Comparison of ENCODE assay signal across 9 cellular contexts in the genomic region with DNA sequence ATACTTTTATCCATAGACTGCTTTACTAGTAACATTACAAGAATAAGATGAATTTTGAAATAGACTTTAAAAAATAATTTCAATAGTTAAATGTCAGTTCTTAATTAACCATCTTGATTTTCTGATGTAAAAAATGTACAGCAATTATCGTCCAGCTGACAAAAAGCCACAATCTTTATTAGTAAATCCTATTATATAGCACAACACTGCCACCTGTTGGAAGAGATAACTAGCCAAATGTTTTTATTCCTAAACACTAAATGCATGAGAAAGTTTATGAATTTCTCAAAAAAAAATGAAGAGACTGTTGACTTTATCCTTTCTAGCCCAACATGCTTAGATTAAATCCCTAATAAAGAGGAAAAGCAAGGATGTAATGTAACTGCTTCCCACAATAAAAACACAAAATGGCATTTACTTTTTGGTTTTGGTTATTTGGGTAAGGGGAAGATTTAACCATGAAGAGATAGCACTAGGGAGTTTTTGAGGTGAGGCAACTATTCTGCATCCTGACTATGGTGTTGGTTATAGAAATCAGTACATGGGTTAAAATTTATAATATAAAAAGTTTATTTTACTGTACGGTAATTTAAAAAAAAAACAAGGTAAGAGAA. TPM values are rescaled to one million over a fixed set of nuclear protein-coding genes. Genes with fewer than 3 reads are reported as not detected.
A peak's percentile ranks its signal among the peaks of the same experiment; 100 is the strongest.
DNase-seq lines count a peak whose midpoint lies in the region; ATAC-seq and TF ChIP-seq lines count a peak whose summit lies in the region.
"Had no signal": no experiment of that assay in that cellular context is flagged by ENCODE, and none has a peak within 500 bp of the region (broad histone marks: within the 10 kb centered on the region; RNA-seq: fewer than 3 reads in every experiment).

No MANE protein-coding gene starts in this region.

- DNase-seq in heart right ventricle (peak in 1 of 2 donors; percentile 16), Right ventricle myocardium superior (no peak), NCI-H2107 (lab: John Stamatoyannopoulos, UW) (peak; percentile 9), right lobe of liver (no peak), ureter (ENCODE audit: low spot score) (no peak)
- DNase-seq in activated effector memory CD4-positive, alpha-beta T cell treated with Interleukin-2 at 50 U/mL for 16 hours = no peak

- no peaks in the 10 kb centered on the region for H3K27me3 ChIP-seq in heart right ventricle
- H3K27me3 ChIP-seq in right lobe of liver = no peaks in the 10 kb centered on the region

- H3K9me3 ChIP-seq in heart right ventricle = no peaks in the 10 kb centered on the region
- no peaks in the 10 kb centered on the region for H3K9me3 ChIP-seq in right lobe of liver

- peaks cover 42% of the 10 kb centered on the region for H3K36me3 Mint-ChIP-seq in brain

- H3K4me1 ChIP-seq in heart right ventricle = peaks cover 0 to 26% (median 7%) of the 10 kb centered on the region in 9 donors
- peaks cover 0 to 6% (median 0%) of the 10 kb centered on the region in 4 donors for H3K4me1 ChIP-seq in right lobe of liver

- intact Hi-C loops in heart right ventricle (cut with DNase I) (loop anchor here in 7 of 10 donors (1.0 to 10.0 kb wide), 9 partner anchors 114 to 786 kb away; partner anchors contain the start of genes STK17A (in 6 of the 7), MRPL32 (in 1 of the 7) and PSMA2 (in 1 of the 7)), Right ventricle myocardium superior (cut with DNase I) (no loop called here), right lobe of liver (cut with DNase I) (loop anchor here in 1 of 2 donors (10.0 kb wide), 1 partner anchor 136 kb away; the partner anchor contains the start of gene STK17A)

- H3K36me3 ChIP-seq in heart right ventricle (no peaks in the 10 kb centered on the region), right lobe of liver (no peaks in the 10 kb centered on the region)

- H3K4me1 Mint-ChIP-seq in brain = peaks cover 19% of the 10 kb centered on the region

- TF ChIP-seq CTCF in heart right ventricle (IDR thresholded peaks at IDR 0.05) = peak; percentile 48 to 82 (median 75)
- TF ChIP-seq CTCF in brain (conservative IDR thresholded peaks at IDR 0.05) = peak; percentile 78
- TF ChIP-seq CTCF in right lobe of liver (IDR thresholded peaks at IDR 0.05) = peak; percentile 59 to 80 (median 72)

- no peak for ATAC-seq in heart right ventricle
- no peak for ATAC-seq in Right ventricle myocardium superior (ENCODE audit: poor library complexity)
- ATAC-seq in right lobe of liver = peak; percentile 51 to 72 (median 64)
- ATAC-seq in GM21526 (IDR thresholded peaks at IDR 0.05; ENCODE audit: low FRiP score, unreplicated experiment) = no peak
- ATAC-seq: activated T-cell treated with anti-CD3 and anti-CD28 coated beads, Interleukin-2, amount 50 U/mL, for 72 hours had no signal

- H3K4me3 Mint-ChIP-seq in brain = peak overlapping the region in 1 of 5 experiments; percentile 77
- H3K4me3 Mint-ChIP-seq: activated T-cell treated with anti-CD3 and anti-CD28 coated beads, Interleukin-2, amount 50 U/mL, for 72 hours had no signal

- H3K4me3 ChIP-seq in heart right ventricle = no peak overlapping the region
- H3K4me3 ChIP-seq in right lobe of liver = no peak overlapping the region

- TF ChIP-seq POLR2A in right lobe of liver (IDR thresholded peaks at IDR 0.05) = no peak

- H3K27ac ChIP-seq in heart right ventricle = no peak overlapping the region
- no peak overlapping the region for H3K27ac ChIP-seq in right lobe of liver

- peak overlapping the region in 2 of 5 experiments; percentile 45 to 70 for H3K27ac Mint-ChIP-seq in brain
- H3K27ac Mint-ChIP-seq: activated T-cell treated with anti-CD3 and anti-CD28 coated beads, Interleukin-2, amount 50 U/mL, for 72 hours had no signal

- peaks cover 0 to 5% (median under 1%) of the 10 kb centered on the region in 5 experiments for H3K9me3 Mint-ChIP-seq in brain
- H3K9me3 Mint-ChIP-seq: activated T-cell treated with anti-CD3 and anti-CD28 coated beads, Interleukin-2, amount 50 U/mL, for 72 hours had no signal

- 41 to 44% methylated on average over 2 of the region's 2 CpGs for WGBS in heart right ventricle, 2 donors
- 28% methylated on average over 2 of the region's 2 CpGs for WGBS in right lobe of liver (ENCODE audit: insufficient coverage, low coverage, low lambda C conversion rate, missing lambda C conversion rate)

- H3K27me3 Mint-ChIP-seq in brain = no peaks in the 10 kb centered on the region

RNA-seq across cellular contexts. Expression of gene COA1, which starts 8.0 kb away (rescaled TPM):
- total RNA-seq in heart right ventricle (10 to 100 TPM; 64.5 to 83.1 (median 75.4) TPM), Right ventricle myocardium superior (66.4 TPM), right lobe of liver (10 to 100 TPM; 15.8 to 35.6 (median 19.9) TPM), ureter (76.2 TPM)
- polyA plus RNA-seq in heart right ventricle (10 to 100 TPM; 52.1 to 83.3 TPM), brain (ENCODE audit: insufficient read depth, low read depth, low replicate concordance) (26.8 TPM)

RNA-seq across cellular contexts. Expression of gene BLVRA, which starts 37.2 kb away (rescaled TPM):
- total RNA-seq in heart right ventricle (10 to 100 TPM; 39.4 to 68.9 (median 45.1) TPM), Right ventricle myocardium superior (51.5 TPM), right lobe of liver (10 to 100 TPM in 1 of 6 experiments, 1 to 10 TPM in 5; 3.1 to 14.7 (median 5.6) TPM), ureter (35.9 TPM)
- polyA plus RNA-seq in heart right ventricle (10 to 100 TPM; 47.8 to 54.6 TPM), brain (ENCODE audit: insufficient read depth, low read depth, low replicate concordance) (12.1 TPM)

Comparison
In these comparisons a context has a peak if more than half of its experiments do, and no peak if none do; other contexts are left out.
1. ATAC-seq: peak in right lobe of liver (4 of 4); none in heart right ventricle (0 of 8), Right ventricle myocardium superior (single experiment) and GM21526 (single experiment).
2. Peak in every context shown above with its lines, with median percentiles within 50 percentile points of each other: CTCF ChIP-seq.